ENCODE assay signal across 22 cellular contexts in the genomic region with DNA sequence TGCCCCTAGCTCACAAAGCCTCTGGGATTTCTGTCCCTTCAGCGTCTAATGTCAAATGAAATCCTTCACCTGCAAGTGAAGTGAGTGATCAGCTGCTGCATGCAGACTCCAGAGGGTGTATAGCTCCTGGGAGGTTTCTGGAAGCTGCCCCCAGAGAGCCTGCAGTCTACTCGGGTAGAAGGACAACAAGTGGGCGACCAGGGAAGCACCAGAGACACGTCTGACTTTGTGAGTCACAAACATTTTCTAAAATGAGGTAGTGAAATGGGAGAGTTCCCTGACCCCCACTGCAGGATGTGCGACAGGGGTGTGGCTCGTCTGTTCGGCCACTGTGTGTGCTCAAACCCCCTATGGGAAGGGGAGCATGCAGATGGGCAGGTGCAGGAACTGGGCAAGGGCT.
"Had no signal": no experiment of that assay in that cellular context is flagged by ENCODE, and none has a peak within 500 bp of the region (broad histone marks: within the 10 kb centered on the region; RNA-seq: fewer than 3 reads in every experiment).

No MANE protein-coding gene starts in this region.

- H3K4me3 Mint-ChIP-seq: activated naive CD8-positive, alpha-beta T cell treated with anti-CD3 and anti-CD28 coated beads for 36 hours; activated T-cell treated with anti-CD3 and anti-CD28 coated beads, Interleukin-2, amount 50 U/mL, for 4 hours; naive thymus-derived CD8-positive, alpha-beta T cell; stimulated activated naive CD8-positive, alpha-beta T cell treated with anti-CD3 and anti-CD28 coated beads, Interleukin-15, Interleukin-2, amounts not matched to agents 100 ng/mL and 50 ng/mL, for 24 hours; T-helper 1 cell treated with Interleukin-12 subunit alpha and Interleukin-12 subunit beta and Interleukin-4 antibody, amounts not matched to agents 30 μg/mL and 1 μg/mL, for 36 hours; WTC11 had no signal

- ATAC-seq: activated T-cell treated with anti-CD3 and anti-CD28 coated beads, Interleukin-2, amount 50 U/mL, for 4 hours; heart right ventricle; left lobe of liver; lower lobe of right lung; naive thymus-derived CD8-positive, alpha-beta T cell; WTC11 had no signal

- H3K9me3 Mint-ChIP-seq: activated naive CD8-positive, alpha-beta T cell treated with anti-CD3 and anti-CD28 coated beads for 36 hours; activated T-cell treated with anti-CD3 and anti-CD28 coated beads, Interleukin-2, amount 50 U/mL, for 4 hours; stimulated activated naive CD8-positive, alpha-beta T cell treated with anti-CD3 and anti-CD28 coated beads, Interleukin-15, Interleukin-2, amounts not matched to agents 100 ng/mL and 50 ng/mL, for 24 hours; T-helper 1 cell treated with Interleukin-12 subunit alpha and Interleukin-12 subunit beta and Interleukin-4 antibody, amounts not matched to agents 30 μg/mL and 1 μg/mL, for 36 hours had no signal

- H3K36me3 Mint-ChIP-seq: activated naive CD8-positive, alpha-beta T cell treated with anti-CD3 and anti-CD28 coated beads for 36 hours; naive thymus-derived CD8-positive, alpha-beta T cell had no signal

- H3K4me1 Mint-ChIP-seq: activated naive CD8-positive, alpha-beta T cell treated with anti-CD3 and anti-CD28 coated beads for 36 hours; naive thymus-derived CD8-positive, alpha-beta T cell had no signal

- H3K27ac Mint-ChIP-seq: activated naive CD8-positive, alpha-beta T cell treated with anti-CD3 and anti-CD28 coated beads for 36 hours; naive thymus-derived CD8-positive, alpha-beta T cell; stimulated activated naive CD8-positive, alpha-beta T cell treated with anti-CD3 and anti-CD28 coated beads, Interleukin-15, Interleukin-2, amounts not matched to agents 100 ng/mL and 50 ng/mL, for 24 hours; T-helper 1 cell treated with Interleukin-12 subunit alpha and Interleukin-12 subunit beta and Interleukin-4 antibody, amounts not matched to agents 30 μg/mL and 1 μg/mL, for 36 hours; WTC11 had no signal

- DNase-seq: activated CD4-positive, alpha-beta T cell treated with anti-CD3 and anti-CD28 coated beads for 4 hours; activated CD4-positive, alpha-beta T cell treated with anti-CD3 and anti-CD28 coated beads, Interleukin-2, amount 50 U/mL, for 48 hours; activated CD8-positive, alpha-beta memory T cell treated with anti-CD3 and anti-CD28 coated beads, Interleukin-2, amount 50 U/mL, for 48 hours; activated naive CD4-positive, alpha-beta T cell treated with Interleukin-2 at 50 U/mL for 16 hours; activated naive CD8-positive, alpha-beta T cell treated with anti-CD3 and anti-CD28 coated beads for 36 hours; activated T-cell treated with anti-CD3 and anti-CD28 coated beads, Interleukin-2, amount 50 U/mL, for 4 hours; effector CD8-positive, alpha-beta T cell; erythroblast; heart right ventricle; kidney; lower lobe of right lung; naive thymus-derived CD8-positive, alpha-beta T cell; stimulated activated CD4-positive, alpha-beta T cell treated with anti-CD3 and anti-CD28 coated beads, Interleukin-4, amount 100 ng/mL, for 24 hours; T1000 had no signal

- H3K4me1 ChIP-seq: breast epithelium, heart right ventricle, lower lobe of right lung, prostate gland, right atrium auricular region had no signal

- H3K4me3 ChIP-seq: breast epithelium, heart right ventricle, lower lobe of right lung, prostate gland, right atrium auricular region, tibial nerve had no signal

- H3K27ac ChIP-seq: breast epithelium, heart right ventricle, lower lobe of right lung, prostate gland, right atrium auricular region had no signal

- H3K9me3 ChIP-seq: lower lobe of right lung, prostate gland had no signal

- H3K36me3 ChIP-seq: breast epithelium, heart right ventricle, lower lobe of right lung, prostate gland, right atrium auricular region, tibial nerve had no signal
